Comparison of ENCODE assay signal across 16 cellular contexts in genomic region chr14:100423421-100424010, GRCh38.
"Had no signal": no experiment of that assay in that cellular context is flagged by ENCODE, and none has a peak within 500 bp of the region (broad histone marks: within the 10 kb centered on the region; RNA-seq: fewer than 3 reads in every experiment).

No MANE protein-coding gene starts in this region.

- H3K36me3 Mint-ChIP-seq: natural killer cell treated with Interleukin-12 subunit alpha and Interleukin-12 subunit beta and Interleukin-15 and Interleukin-18, amount 100 ng/mL, for 72 hours; type B pancreatic cell had no signal

- H3K27me3 ChIP-seq: ascending aorta, dorsolateral prefrontal cortex had no signal

- H3K27ac Mint-ChIP-seq: activated CD4-positive, alpha-beta T cell treated with anti-CD3 and anti-CD28 coated beads, Interleukin-2, amount 10 ng/mL, durations not matched to agents 24 days and 14 days; stimulated activated naive CD8-positive, alpha-beta T cell treated with anti-CD3 and anti-CD28 coated beads, Interleukin-15, Interleukin-2, amounts not matched to agents 100 ng/mL and 50 ng/mL, for 24 hours; type B pancreatic cell had no signal

- H3K4me3 Mint-ChIP-seq: activated CD4-positive, alpha-beta T cell treated with anti-CD3 and anti-CD28 coated beads, Interleukin-2, amount 10 ng/mL, durations not matched to agents 24 days and 14 days; natural killer cell treated with Interleukin-12 subunit alpha and Interleukin-12 subunit beta and Interleukin-15 and Interleukin-18, amount 100 ng/mL, for 72 hours; stimulated activated naive CD8-positive, alpha-beta T cell treated with anti-CD3 and anti-CD28 coated beads, Interleukin-15, Interleukin-2, amounts not matched to agents 100 ng/mL and 50 ng/mL, for 24 hours; type B pancreatic cell had no signal

- H3K36me3 ChIP-seq: ascending aorta, prostate gland had no signal

- H3K4me3 ChIP-seq: ascending aorta, dorsolateral prefrontal cortex, prostate gland, skin epidermis had no signal

- H3K9me3 ChIP-seq: ascending aorta, prostate gland had no signal

- ATAC-seq: esophagus mucosa; left ventricle myocardium superior; natural killer cell treated with Interleukin-12 subunit alpha and Interleukin-12 subunit beta and Interleukin-15 and Interleukin-18, amount 100 ng/mL, for 72 hours; right cardiac atrium had no signal

- H3K27ac ChIP-seq: ascending aorta, dorsolateral prefrontal cortex, prostate gland had no signal

- DNase-seq: activated CD4-positive, alpha-beta T cell treated with anti-CD3 and anti-CD28 coated beads, Interleukin-2, amount 10 ng/mL, durations not matched to agents 24 days and 14 days; activated naive CD4-positive, alpha-beta T cell; hippocampal formation; kidney glomerular epithelial cell; left ventricle myocardium superior; nucleus accumbens; right cardiac atrium; T-helper 1 cell had no signal

- H3K4me1 ChIP-seq: ascending aorta, prostate gland had no signal

- H3K27me3 Mint-ChIP-seq: activated CD4-positive, alpha-beta T cell treated with anti-CD3 and anti-CD28 coated beads, Interleukin-2, amount 10 ng/mL, durations not matched to agents 24 days and 14 days; natural killer cell treated with Interleukin-12 subunit alpha and Interleukin-12 subunit beta and Interleukin-15 and Interleukin-18, amount 100 ng/mL, for 72 hours; stimulated activated naive CD8-positive, alpha-beta T cell treated with anti-CD3 and anti-CD28 coated beads, Interleukin-15, Interleukin-2, amounts not matched to agents 100 ng/mL and 50 ng/mL, for 24 hours; type B pancreatic cell had no signal

- H3K9me3 Mint-ChIP-seq: activated CD4-positive, alpha-beta T cell treated with anti-CD3 and anti-CD28 coated beads, Interleukin-2, amount 10 ng/mL, durations not matched to agents 24 days and 14 days; natural killer cell treated with Interleukin-12 subunit alpha and Interleukin-12 subunit beta and Interleukin-15 and Interleukin-18, amount 100 ng/mL, for 72 hours; stimulated activated naive CD8-positive, alpha-beta T cell treated with anti-CD3 and anti-CD28 coated beads, Interleukin-15, Interleukin-2, amounts not matched to agents 100 ng/mL and 50 ng/mL, for 24 hours; type B pancreatic cell had no signal
